In the genomic region with DNA sequence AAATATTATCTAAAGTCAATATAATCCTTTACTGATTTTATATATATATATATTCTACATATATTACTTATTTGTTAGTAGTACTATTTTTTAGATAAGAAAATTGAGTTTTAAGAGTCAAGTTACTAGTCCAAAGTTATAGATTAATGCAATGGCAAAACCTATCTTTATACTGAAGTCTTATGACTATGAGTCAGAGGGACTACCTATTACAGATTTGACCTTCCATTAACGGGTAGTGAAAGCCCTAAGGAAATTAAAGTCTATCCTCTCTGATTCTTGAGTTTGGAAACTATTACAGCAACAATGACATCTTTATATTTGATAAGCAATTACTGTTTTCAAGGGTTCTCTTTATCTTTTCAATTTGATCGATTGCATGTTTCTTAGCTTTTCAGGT, we compare ENCODE assay signal across 24 cellular contexts.
"Had no signal": no experiment of that assay in that cellular context is flagged by ENCODE, and none has a peak within 500 bp of the region (broad histone marks: within the 10 kb centered on the region; RNA-seq: fewer than 3 reads in every experiment).

No MANE protein-coding gene starts in this region.

- H3K4me1 Mint-ChIP-seq: naive thymus-derived CD4-positive, alpha-beta T cell; nephron; stimulated activated memory B cell treated with anti-CD40 and anti-IgM and Interleukin-4, amounts not matched to agents 10 μg/mL and 1 μg/mL and 100 μg/mL, for 72 hours had no signal

- H3K4me3 Mint-ChIP-seq: dendritic cell treated with granulocyte-macrophage colony-stimulating factor and Interleukin-4, amounts not matched to agents 40 ng/mL and 50 ng/mL, for 4 days; naive thymus-derived CD4-positive, alpha-beta T cell; nephron; neural progenitor cell; stimulated activated memory B cell treated with anti-CD40 and anti-IgM and Interleukin-4, amounts not matched to agents 10 μg/mL and 1 μg/mL and 100 μg/mL, for 72 hours had no signal

- H3K79me2 ChIP-seq: parathyroid adenoma had no signal

- H3K9ac ChIP-seq: neural progenitor cell, parathyroid adenoma had no signal

- H3K9me3 ChIP-seq: colonic mucosa, right atrium auricular region, thoracic aorta, tibial nerve had no signal

- H3K27ac Mint-ChIP-seq: dendritic cell treated with granulocyte-macrophage colony-stimulating factor and Interleukin-4, amounts not matched to agents 40 ng/mL and 50 ng/mL, for 4 days; naive thymus-derived CD4-positive, alpha-beta T cell; nephron; neural progenitor cell; progenitor cell of endocrine pancreas; stimulated activated memory B cell treated with anti-CD40 and anti-IgM and Interleukin-4, amounts not matched to agents 10 μg/mL and 1 μg/mL and 100 μg/mL, for 72 hours had no signal

- H3K27me3 ChIP-seq: colonic mucosa, esophagus muscularis mucosa, left lung, neural progenitor cell, right atrium auricular region, sigmoid colon, tibial nerve, upper lobe of left lung had no signal

- H3K4me3 ChIP-seq: colonic mucosa, esophagus muscularis mucosa, left lung, neural progenitor cell, right atrium auricular region, sigmoid colon, thoracic aorta, tibial nerve, upper lobe of left lung had no signal

- H3K27me3 Mint-ChIP-seq: dendritic cell treated with granulocyte-macrophage colony-stimulating factor and Interleukin-4, amounts not matched to agents 40 ng/mL and 50 ng/mL, for 4 days; progenitor cell of endocrine pancreas had no signal

- H3K36me3 ChIP-seq: colonic mucosa, esophagus muscularis mucosa, left lung, neural progenitor cell, right atrium auricular region, sigmoid colon, thoracic aorta, tibial nerve, upper lobe of left lung had no signal

- H3K36me3 Mint-ChIP-seq: naive thymus-derived CD4-positive, alpha-beta T cell; neural progenitor cell; stimulated activated memory B cell treated with anti-CD40 and anti-IgM and Interleukin-4, amounts not matched to agents 10 μg/mL and 1 μg/mL and 100 μg/mL, for 72 hours had no signal

- H3K9me3 Mint-ChIP-seq: dendritic cell treated with granulocyte-macrophage colony-stimulating factor and Interleukin-4, amounts not matched to agents 40 ng/mL and 50 ng/mL, for 4 days; nephron; neural progenitor cell had no signal

- H3K27ac ChIP-seq: colonic mucosa, esophagus muscularis mucosa, left lung, neural progenitor cell, parathyroid adenoma, right atrium auricular region, sigmoid colon, thoracic aorta, tibial nerve, upper lobe of left lung had no signal

- H2AFZ ChIP-seq: neural progenitor cell, parathyroid adenoma had no signal

- H3K4me1 ChIP-seq: colonic mucosa, esophagus muscularis mucosa, left lung, parathyroid adenoma, right atrium auricular region, sigmoid colon, upper lobe of left lung had no signal

- DNase-seq: colonic mucosa; effector memory CD4-positive, alpha-beta T cell; hypothalamus; kidney; left cardiac atrium; left lung; mesendoderm; midbrain; naive thymus-derived CD4-positive, alpha-beta T cell; sigmoid colon; stimulated activated CD4-positive, alpha-beta T cell treated with anti-CD3 and anti-CD28 coated beads, Interleukin-2, amount 100 ng/mL, for 24 hours; stimulated activated CD4-positive, alpha-beta T cell treated with anti-CD3 and anti-CD28 coated beads, Interleukin-4, amount 100 ng/mL, for 24 hours; stimulated activated naive CD8-positive, alpha-beta T cell treated with anti-CD3 and anti-CD28 coated beads, Interleukin-15, Interleukin-2, amounts not matched to agents 100 U/mL and 50 U/mL, for 24 hours; upper lobe of left lung had no signal
